In genomic region chrX:40175416-40176255, GRCh38 we compare ENCODE assay signal across 7 cellular contexts.
A peak's percentile ranks its signal among the peaks of the same experiment; 100 is the strongest.
DNase-seq lines count a peak whose midpoint lies in the region; ATAC-seq and TF ChIP-seq lines count a peak whose summit lies in the region.

No MANE protein-coding gene starts in this region.

- H3K4me3 ChIP-seq in thoracic aorta = peak overlapping the region; percentile 81

- ATAC-seq in GM18520 (IDR thresholded peaks at IDR 0.05; ENCODE audit: unreplicated experiment) = peak; percentile 28
- ATAC-seq in HG03175 (IDR thresholded peaks at IDR 0.05; ENCODE audit: unreplicated experiment) = peak; percentile 44
- no peak for ATAC-seq in thoracic aorta (ENCODE audit: insufficient number of reproducible peaks, low FRiP score, low read depth)

- TF ChIP-seq CTCF in neural crest cell (conservative IDR thresholded peaks at IDR 0.05) = no peak
- TF ChIP-seq CTCF in thoracic aorta (IDR thresholded peaks at IDR 0.05) = no peak

- no peaks in the 10 kb centered on the region for H3K36me3 ChIP-seq in thoracic aorta

- peak overlapping the region; percentile 86 for H3K4me3 Mint-ChIP-seq in neural crest cell

- no peaks in the 10 kb centered on the region for H3K9me3 ChIP-seq in thoracic aorta

- H3K27ac Mint-ChIP-seq in neural crest cell (ENCODE audit: unreplicated experiment) = peak overlapping the region; percentile 62

- DNase-seq in OCI-M2 (lab: John Stamatoyannopoulos, UW; ENCODE audit: unreplicated experiment) (peak; percentile 81), fibroblast of gingiva (ENCODE audit: low read depth) (peak; percentile 46), neural crest cell (ENCODE audit: low read depth, low spot score) (peak; percentile 23), thoracic aorta (ENCODE audit: low spot score) (no peak)
- peak; percentile 83 to 85 for DNase-seq in activated T-cell treated with anti-CD3 and anti-CD28 coated beads, Interleukin-2, amount 50 U/mL, for 48 hours

- peaks cover 34% of the 10 kb centered on the region for H3K27me3 Mint-ChIP-seq in neural crest cell (ENCODE audit: low read depth)

- peak overlapping the region; percentile 93 to 96 for H3K27ac ChIP-seq in thoracic aorta

- H3K9me3 Mint-ChIP-seq in neural crest cell = no peaks in the 10 kb centered on the region

- peaks cover 46% of the 10 kb centered on the region for H3K4me1 Mint-ChIP-seq in neural crest cell

- no peaks in the 10 kb centered on the region for H3K27me3 ChIP-seq in thoracic aorta (replicated peaks; ENCODE audit: insufficient read depth)

- H3K36me3 Mint-ChIP-seq in neural crest cell (ENCODE audit: low read depth) = no peaks in the 10 kb centered on the region

- H3K4me1 ChIP-seq in thoracic aorta (ENCODE audit: control insufficient read depth in 1 of 2, low read depth in 2 of 2) = peaks cover 7 to 18% of the 10 kb centered on the region in 2 donors
